In the genomic region with DNA sequence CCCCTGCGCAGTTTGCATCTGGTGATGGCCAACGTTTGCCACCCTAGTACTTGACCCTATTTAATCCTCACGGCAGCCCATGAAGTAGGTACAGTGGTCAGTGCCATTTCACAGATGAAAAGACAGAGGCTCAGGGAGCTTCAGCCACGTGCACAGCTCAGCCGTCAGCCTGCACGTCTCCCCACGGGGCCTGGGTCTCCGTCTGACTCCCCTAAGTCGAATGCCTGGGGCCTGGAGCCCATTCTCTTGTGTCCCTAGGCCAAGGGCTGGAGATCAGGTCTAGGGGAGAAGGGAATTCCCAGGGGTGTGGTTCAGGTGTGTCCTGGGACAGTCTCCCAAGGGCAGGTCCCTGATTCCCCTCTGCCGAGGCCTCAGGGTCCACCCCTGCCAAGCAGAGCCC, we compare ENCODE assay signal across 6 cellular contexts. TPM values are rescaled to one million over a fixed set of nuclear protein-coding genes. Genes with fewer than 3 reads are reported as not detected.
"Had no signal": no experiment of that assay in that cellular context is flagged by ENCODE, and none has a peak within 500 bp of the region (broad histone marks: within the 10 kb centered on the region; RNA-seq: fewer than 3 reads in every experiment).

No MANE protein-coding gene starts in this region.

RNA-seq across cellular contexts. Expression of gene NCF1, which starts 6.8 kb away (rescaled TPM):
- total RNA-seq: astrocyte, glomerular endothelial cell, neural crest cell, occipital lobe, smooth muscle cell, temporal lobe had no signal
